Comparison of ENCODE assay signal across 1 cellular context in the genomic region with DNA sequence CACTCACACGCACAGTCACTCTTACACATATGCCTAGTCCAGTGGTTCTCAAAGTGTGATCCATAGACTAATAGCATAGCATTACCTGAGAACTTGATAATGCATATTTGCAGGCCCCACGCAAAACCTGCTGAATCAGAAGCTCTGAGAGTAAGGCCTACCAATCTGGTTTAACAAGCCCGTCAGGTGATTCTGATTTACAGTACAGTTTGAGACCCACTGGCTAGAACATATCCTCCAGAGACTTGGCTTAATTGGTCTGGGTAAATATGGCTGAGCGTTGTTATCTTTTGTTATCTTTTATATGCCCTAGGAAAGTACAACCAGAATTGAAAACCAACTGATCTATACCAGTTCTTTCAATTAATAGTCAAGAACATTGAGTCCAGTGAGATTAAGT.
TF ChIP-seq lines count a peak whose summit lies in the region.

No MANE protein-coding gene starts in this region.

TF ChIP-seq in HEK293, 187 proteins besides CTCF, POLR2A, EP300 and RAD21 (continued from another document and continues in another):
- TF ChIP-seq, protein P1, sequence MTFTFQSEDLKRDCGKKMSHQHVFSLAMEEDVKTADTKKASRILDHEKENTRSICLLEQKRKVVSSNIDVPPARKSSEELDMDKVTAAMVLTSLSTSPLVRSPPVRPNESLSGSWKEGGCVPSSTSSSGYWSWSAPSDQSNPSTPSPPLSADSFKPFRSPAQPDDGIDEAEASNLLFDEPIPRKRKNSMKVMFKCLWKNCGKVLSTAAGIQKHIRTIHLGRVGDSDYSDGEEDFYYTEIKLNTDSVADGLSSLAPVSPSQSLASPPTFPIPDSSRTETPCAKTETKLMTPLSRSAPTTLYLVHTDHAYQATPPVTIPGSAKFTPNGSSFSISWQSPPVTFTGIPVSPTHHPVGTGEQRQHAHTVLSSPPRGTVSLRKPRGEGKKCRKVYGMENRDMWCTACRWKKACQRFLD (tag by site-specific recombination; IDR thresholded peaks at IDR 0.05), result no peak
- TF ChIP-seq, protein P2, sequence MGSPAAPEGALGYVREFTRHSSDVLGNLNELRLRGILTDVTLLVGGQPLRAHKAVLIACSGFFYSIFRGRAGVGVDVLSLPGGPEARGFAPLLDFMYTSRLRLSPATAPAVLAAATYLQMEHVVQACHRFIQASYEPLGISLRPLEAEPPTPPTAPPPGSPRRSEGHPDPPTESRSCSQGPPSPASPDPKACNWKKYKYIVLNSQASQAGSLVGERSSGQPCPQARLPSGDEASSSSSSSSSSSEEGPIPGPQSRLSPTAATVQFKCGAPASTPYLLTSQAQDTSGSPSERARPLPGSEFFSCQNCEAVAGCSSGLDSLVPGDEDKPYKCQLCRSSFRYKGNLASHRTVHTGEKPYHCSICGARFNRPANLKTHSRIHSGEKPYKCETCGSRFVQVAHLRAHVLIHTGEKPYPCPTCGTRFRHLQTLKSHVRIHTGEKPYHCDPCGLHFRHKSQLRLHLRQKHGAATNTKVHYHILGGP (tag by site-specific recombination; IDR thresholded peaks at IDR 0.05), result no peak
- TF ChIP-seq ZNF747 (tag by site-specific recombination; IDR thresholded peaks at IDR 0.05), result no peak
- no peak for TF ChIP-seq ZNF654 (tag by site-specific recombination; IDR thresholded peaks at IDR 0.05; ENCODE audit: low read depth)
- TF ChIP-seq FEZF1 (tag by site-specific recombination; IDR thresholded peaks at IDR 0.05), result peak; percentile 47; the same call in 1 of the 2 replicates
- TF ChIP-seq ZNF843 (tag by site-specific recombination; IDR thresholded peaks at IDR 0.05), result peak; percentile 24; the same call in 1 of the 2 replicates
- TF ChIP-seq HOXC10 (CRISPR knock-in tag; IDR thresholded peaks at IDR 0.05), result no peak
- TF ChIP-seq ZNF529 (tag by site-specific recombination; IDR thresholded peaks at IDR 0.05; ENCODE audit: insufficient replicate concordance), result no peak
- TF ChIP-seq ZNF211 (tag by site-specific recombination; IDR thresholded peaks at IDR 0.05; ENCODE audit: low read depth), result no peak
- peak; percentile 44; the same call in 1 of the 2 replicates for TF ChIP-seq GFI1B (tag by site-specific recombination; IDR thresholded peaks at IDR 0.05)
- TF ChIP-seq, protein P3, sequence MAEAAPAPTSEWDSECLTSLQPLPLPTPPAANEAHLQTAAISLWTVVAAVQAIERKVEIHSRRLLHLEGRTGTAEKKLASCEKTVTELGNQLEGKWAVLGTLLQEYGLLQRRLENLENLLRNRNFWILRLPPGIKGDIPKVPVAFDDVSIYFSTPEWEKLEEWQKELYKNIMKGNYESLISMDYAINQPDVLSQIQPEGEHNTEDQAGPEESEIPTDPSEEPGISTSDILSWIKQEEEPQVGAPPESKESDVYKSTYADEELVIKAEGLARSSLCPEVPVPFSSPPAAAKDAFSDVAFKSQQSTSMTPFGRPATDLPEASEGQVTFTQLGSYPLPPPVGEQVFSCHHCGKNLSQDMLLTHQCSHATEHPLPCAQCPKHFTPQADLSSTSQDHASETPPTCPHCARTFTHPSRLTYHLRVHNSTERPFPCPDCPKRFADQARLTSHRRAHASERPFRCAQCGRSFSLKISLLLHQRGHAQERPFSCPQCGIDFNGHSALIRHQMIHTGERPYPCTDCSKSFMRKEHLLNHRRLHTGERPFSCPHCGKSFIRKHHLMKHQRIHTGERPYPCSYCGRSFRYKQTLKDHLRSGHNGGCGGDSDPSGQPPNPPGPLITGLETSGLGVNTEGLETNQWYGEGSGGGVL (tag by site-specific recombination; IDR thresholded peaks at IDR 0.05), result no peak
- no peak for TF ChIP-seq ZNF157 (tag by site-specific recombination; IDR thresholded peaks at IDR 0.05)
- no peak for TF ChIP-seq ZNF175 (tag by site-specific recombination; IDR thresholded peaks at IDR 0.05)
- no peak for TF ChIP-seq ZNF660 (tag by site-specific recombination; IDR thresholded peaks at IDR 0.05)
- no peak for TF ChIP-seq ZNF76 (tag by site-specific recombination; IDR thresholded peaks at IDR 0.05; ENCODE audit: borderline replicate concordance, low read depth)
- TF ChIP-seq OVOL3 (tag by site-specific recombination; IDR thresholded peaks at IDR 0.05), result 0 out of 2 replicates have a peak, but pooled peaks have one; percentile 23
- TF ChIP-seq ZNF510 (tag by site-specific recombination; IDR thresholded peaks at IDR 0.05; ENCODE audit: insufficient replicate concordance), result no peak
- TF ChIP-seq ZNF138 (tag by site-specific recombination; IDR thresholded peaks at IDR 0.05; ENCODE audit: borderline replicate concordance), result no peak
- TF ChIP-seq, protein P4, sequence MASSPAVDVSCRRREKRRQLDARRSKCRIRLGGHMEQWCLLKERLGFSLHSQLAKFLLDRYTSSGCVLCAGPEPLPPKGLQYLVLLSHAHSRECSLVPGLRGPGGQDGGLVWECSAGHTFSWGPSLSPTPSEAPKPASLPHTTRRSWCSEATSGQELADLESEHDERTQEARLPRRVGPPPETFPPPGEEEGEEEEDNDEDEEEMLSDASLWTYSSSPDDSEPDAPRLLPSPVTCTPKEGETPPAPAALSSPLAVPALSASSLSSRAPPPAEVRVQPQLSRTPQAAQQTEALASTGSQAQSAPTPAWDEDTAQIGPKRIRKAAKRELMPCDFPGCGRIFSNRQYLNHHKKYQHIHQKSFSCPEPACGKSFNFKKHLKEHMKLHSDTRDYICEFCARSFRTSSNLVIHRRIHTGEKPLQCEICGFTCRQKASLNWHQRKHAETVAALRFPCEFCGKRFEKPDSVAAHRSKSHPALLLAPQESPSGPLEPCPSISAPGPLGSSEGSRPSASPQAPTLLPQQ (tag by site-specific recombination; IDR thresholded peaks at IDR 0.05), result no peak
- no peak for TF ChIP-seq ZNF132 (tag by site-specific recombination; IDR thresholded peaks at IDR 0.05; ENCODE audit: borderline replicate concordance)
- TF ChIP-seq OSR2 (tag by site-specific recombination; IDR thresholded peaks at IDR 0.05), result peak; percentile 59
- TF ChIP-seq ZSCAN30 (tag by site-specific recombination; IDR thresholded peaks at IDR 0.05), result no peak
- TF ChIP-seq, protein P5, sequence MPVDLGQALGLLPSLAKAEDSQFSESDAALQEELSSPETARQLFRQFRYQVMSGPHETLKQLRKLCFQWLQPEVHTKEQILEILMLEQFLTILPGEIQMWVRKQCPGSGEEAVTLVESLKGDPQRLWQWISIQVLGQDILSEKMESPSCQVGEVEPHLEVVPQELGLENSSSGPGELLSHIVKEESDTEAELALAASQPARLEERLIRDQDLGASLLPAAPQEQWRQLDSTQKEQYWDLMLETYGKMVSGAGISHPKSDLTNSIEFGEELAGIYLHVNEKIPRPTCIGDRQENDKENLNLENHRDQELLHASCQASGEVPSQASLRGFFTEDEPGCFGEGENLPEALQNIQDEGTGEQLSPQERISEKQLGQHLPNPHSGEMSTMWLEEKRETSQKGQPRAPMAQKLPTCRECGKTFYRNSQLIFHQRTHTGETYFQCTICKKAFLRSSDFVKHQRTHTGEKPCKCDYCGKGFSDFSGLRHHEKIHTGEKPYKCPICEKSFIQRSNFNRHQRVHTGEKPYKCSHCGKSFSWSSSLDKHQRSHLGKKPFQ (tag by site-specific recombination; IDR thresholded peaks at IDR 0.05), result no peak
- TF ChIP-seq KLF7 (tag by site-specific recombination; IDR thresholded peaks at IDR 0.05; ENCODE audit: borderline replicate concordance), result no peak
- TF ChIP-seq ZNF530 (tag by site-specific recombination; IDR thresholded peaks at IDR 0.05; ENCODE audit: low read depth), result no peak
- TF ChIP-seq, protein P6, sequence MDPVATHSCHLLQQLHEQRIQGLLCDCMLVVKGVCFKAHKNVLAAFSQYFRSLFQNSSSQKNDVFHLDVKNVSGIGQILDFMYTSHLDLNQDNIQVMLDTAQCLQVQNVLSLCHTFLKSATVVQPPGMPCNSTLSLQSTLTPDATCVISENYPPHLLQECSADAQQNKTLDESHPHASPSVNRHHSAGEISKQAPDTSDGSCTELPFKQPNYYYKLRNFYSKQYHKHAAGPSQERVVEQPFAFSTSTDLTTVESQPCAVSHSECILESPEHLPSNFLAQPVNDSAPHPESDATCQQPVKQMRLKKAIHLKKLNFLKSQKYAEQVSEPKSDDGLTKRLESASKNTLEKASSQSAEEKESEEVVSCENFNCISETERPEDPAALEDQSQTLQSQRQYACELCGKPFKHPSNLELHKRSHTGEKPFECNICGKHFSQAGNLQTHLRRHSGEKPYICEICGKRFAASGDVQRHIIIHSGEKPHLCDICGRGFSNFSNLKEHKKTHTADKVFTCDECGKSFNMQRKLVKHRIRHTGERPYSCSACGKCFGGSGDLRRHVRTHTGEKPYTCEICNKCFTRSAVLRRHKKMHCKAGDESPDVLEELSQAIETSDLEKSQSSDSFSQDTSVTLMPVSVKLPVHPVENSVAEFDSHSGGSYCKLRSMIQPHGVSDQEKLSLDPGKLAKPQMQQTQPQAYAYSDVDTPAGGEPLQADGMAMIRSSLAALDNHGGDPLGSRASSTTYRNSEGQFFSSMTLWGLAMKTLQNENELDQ (tag by site-specific recombination; IDR thresholded peaks at IDR 0.05; ENCODE audit: low read depth), result no peak
- no peak for TF ChIP-seq MZF1 (tag by site-specific recombination; IDR thresholded peaks at IDR 0.05; ENCODE audit: borderline replicate concordance)
- TF ChIP-seq ZNF302 (tag by site-specific recombination; IDR thresholded peaks at IDR 0.05; ENCODE audit: low read depth), result no peak
- TF ChIP-seq KLF8 (tag by site-specific recombination; IDR thresholded peaks at IDR 0.05), result no peak
- TF ChIP-seq ZNF133 (tag by site-specific recombination; IDR thresholded peaks at IDR 0.05), result no peak
- TF ChIP-seq, protein P7, sequence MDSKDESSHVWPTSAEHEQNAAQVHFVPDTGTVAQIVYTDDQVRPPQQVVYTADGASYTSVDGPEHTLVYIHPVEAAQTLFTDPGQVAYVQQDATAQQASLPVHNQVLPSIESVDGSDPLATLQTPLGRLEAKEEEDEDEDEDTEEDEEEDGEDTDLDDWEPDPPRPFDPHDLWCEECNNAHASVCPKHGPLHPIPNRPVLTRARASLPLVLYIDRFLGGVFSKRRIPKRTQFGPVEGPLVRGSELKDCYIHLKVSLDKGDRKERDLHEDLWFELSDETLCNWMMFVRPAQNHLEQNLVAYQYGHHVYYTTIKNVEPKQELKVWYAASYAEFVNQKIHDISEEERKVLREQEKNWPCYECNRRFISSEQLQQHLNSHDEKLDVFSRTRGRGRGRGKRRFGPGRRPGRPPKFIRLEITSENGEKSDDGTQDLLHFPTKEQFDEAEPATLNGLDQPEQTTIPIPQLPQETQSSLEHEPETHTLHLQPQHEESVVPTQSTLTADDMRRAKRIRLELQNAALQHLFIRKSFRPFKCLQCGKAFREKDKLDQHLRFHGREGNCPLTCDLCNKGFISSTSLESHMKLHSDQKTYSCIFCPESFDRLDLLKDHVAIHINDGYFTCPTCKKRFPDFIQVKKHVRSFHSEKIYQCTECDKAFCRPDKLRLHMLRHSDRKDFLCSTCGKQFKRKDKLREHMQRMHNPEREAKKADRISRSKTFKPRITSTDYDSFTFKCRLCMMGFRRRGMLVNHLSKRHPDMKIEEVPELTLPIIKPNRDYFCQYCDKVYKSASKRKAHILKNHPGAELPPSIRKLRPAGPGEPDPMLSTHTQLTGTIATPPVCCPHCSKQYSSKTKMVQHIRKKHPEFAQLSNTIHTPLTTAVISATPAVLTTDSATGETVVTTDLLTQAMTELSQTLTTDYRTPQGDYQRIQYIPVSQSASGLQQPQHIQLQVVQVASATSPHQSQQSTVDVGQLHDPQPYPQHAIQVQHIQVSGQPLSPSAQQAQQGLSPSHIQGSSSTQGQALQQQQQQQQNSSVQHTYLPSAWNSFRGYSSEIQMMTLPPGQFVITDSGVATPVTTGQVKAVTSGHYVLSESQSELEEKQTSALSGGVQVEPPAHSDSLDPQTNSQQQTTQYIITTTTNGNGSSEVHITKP (tag by site-specific recombination; IDR thresholded peaks at IDR 0.05), result no peak
- TF ChIP-seq IKZF3 (tag by site-specific recombination; IDR thresholded peaks at IDR 0.05), result no peak
- TF ChIP-seq, protein P8, sequence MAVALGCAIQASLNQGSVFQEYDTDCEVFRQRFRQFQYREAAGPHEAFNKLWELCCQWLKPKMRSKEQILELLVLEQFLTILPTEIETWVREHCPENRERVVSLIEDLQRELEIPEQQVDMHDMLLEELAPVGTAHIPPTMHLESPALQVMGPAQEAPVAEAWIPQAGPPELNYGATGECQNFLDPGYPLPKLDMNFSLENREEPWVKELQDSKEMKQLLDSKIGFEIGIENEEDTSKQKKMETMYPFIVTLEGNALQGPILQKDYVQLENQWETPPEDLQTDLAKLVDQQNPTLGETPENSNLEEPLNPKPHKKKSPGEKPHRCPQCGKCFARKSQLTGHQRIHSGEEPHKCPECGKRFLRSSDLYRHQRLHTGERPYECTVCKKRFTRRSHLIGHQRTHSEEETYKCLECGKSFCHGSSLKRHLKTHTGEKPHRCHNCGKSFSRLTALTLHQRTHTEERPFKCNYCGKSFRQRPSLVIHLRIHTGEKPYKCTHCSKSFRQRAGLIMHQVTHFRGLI (tag by site-specific recombination; IDR thresholded peaks at IDR 0.05), result no peak
- TF ChIP-seq, protein P9, sequence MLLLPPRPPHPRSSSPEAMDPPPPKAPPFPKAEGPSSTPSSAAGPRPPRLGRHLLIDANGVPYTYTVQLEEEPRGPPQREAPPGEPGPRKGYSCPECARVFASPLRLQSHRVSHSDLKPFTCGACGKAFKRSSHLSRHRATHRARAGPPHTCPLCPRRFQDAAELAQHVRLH (tag by site-specific recombination; IDR thresholded peaks at IDR 0.05), result no peak
